In genomic region chr1:56151402-56151801, GRCh38 we compare ENCODE assay signal across 29 cellular contexts.
"Had no signal": no experiment of that assay in that cellular context is flagged by ENCODE, and none has a peak within 500 bp of the region (broad histone marks: within the 10 kb centered on the region; RNA-seq: fewer than 3 reads in every experiment).

No MANE protein-coding gene starts in this region.

- ATAC-seq: esophagus mucosa; foreskin keratinocyte; gastroesophageal sphincter; heart left ventricle; mucosa of descending colon; natural killer cell treated with Interleukin-12 subunit alpha and Interleukin-12 subunit beta and Interleukin-15 and Interleukin-18, amount 100 ng/mL, for 72 hours; stimulated activated naive B cell treated with anti-CD40 and anti-IgM and Interleukin-4, amounts not matched to agents 10 μg/mL and 1 μg/mL and 100 μg/mL, for 72 hours; upper lobe of right lung had no signal

- H3K27ac ChIP-seq: colonic mucosa, epithelial cell of prostate, foreskin keratinocyte, heart left ventricle, hepatocyte, neural progenitor cell, parathyroid adenoma, sigmoid colon, transverse colon, upper lobe of right lung, uterus had no signal

- H3K27ac Mint-ChIP-seq: dendritic cell treated with granulocyte-macrophage colony-stimulating factor and Interleukin-4, amounts not matched to agents 40 ng/mL and 50 ng/mL, for 4 days; endodermal cell; memory B cell; mesothelial cell of epicardium; naive B cell; natural killer cell treated with Interleukin-12 subunit alpha and Interleukin-12 subunit beta and Interleukin-15 and Interleukin-18, amount 100 ng/mL, for 72 hours; neural progenitor cell; progenitor cell of endocrine pancreas; stimulated activated naive B cell treated with anti-CD40 and anti-IgM and Interleukin-4, amounts not matched to agents 10 μg/mL and 1 μg/mL and 100 μg/mL, for 72 hours; stimulated activated naive CD8-positive, alpha-beta T cell treated with anti-CD3 and anti-CD28 coated beads, Interleukin-15, Interleukin-2, amounts not matched to agents 100 ng/mL and 50 ng/mL, for 24 hours had no signal

- H3K79me2 ChIP-seq: hepatocyte, parathyroid adenoma had no signal

- H3K27me3 ChIP-seq: colonic mucosa, foreskin keratinocyte, gastroesophageal sphincter, heart left ventricle, hepatocyte, neural progenitor cell, sigmoid colon, transverse colon, upper lobe of right lung, uterus had no signal

- H3K36me3 ChIP-seq: colonic mucosa, gastroesophageal sphincter, heart left ventricle, neural progenitor cell, sigmoid colon, transverse colon, upper lobe of right lung, uterus had no signal

- H3K36me3 Mint-ChIP-seq: memory B cell; mesothelial cell of epicardium; naive B cell; natural killer cell treated with Interleukin-12 subunit alpha and Interleukin-12 subunit beta and Interleukin-15 and Interleukin-18, amount 100 ng/mL, for 72 hours; neural progenitor cell; stimulated activated naive B cell treated with anti-CD40 and anti-IgM and Interleukin-4, amounts not matched to agents 10 μg/mL and 1 μg/mL and 100 μg/mL, for 72 hours had no signal

- H3K9ac ChIP-seq: neural progenitor cell, parathyroid adenoma had no signal

- H3K4me1 ChIP-seq: colonic mucosa, foreskin keratinocyte, parathyroid adenoma had no signal

- FAIRE-seq: kidney had no signal

- H3K9me3 Mint-ChIP-seq: dendritic cell treated with granulocyte-macrophage colony-stimulating factor and Interleukin-4, amounts not matched to agents 40 ng/mL and 50 ng/mL, for 4 days; endodermal cell; memory B cell; mesothelial cell of epicardium; natural killer cell treated with Interleukin-12 subunit alpha and Interleukin-12 subunit beta and Interleukin-15 and Interleukin-18, amount 100 ng/mL, for 72 hours; stimulated activated naive B cell treated with anti-CD40 and anti-IgM and Interleukin-4, amounts not matched to agents 10 μg/mL and 1 μg/mL and 100 μg/mL, for 72 hours; stimulated activated naive CD8-positive, alpha-beta T cell treated with anti-CD3 and anti-CD28 coated beads, Interleukin-15, Interleukin-2, amounts not matched to agents 100 ng/mL and 50 ng/mL, for 24 hours had no signal

- DNase-seq: colonic mucosa; effector CD8-positive, alpha-beta T cell; endodermal cell; foreskin keratinocyte; heart left ventricle; kidney; left ventricle myocardium superior; mucosa of descending colon; naive B cell; sigmoid colon; stimulated activated CD4-positive, alpha-beta T cell treated with anti-CD3 and anti-CD28 coated beads, Interleukin-2, amount 100 ng/mL, for 24 hours; stimulated activated CD4-positive, alpha-beta T cell treated with anti-CD3 and anti-CD28 coated beads, Interleukin-4, amount 100 ng/mL, for 24 hours; stimulated activated naive B cell treated with anti-CD40 and anti-IgM and Interleukin-4, amounts not matched to agents 10 μg/mL and 1 μg/mL and 100 μg/mL, for 72 hours; transverse colon; upper lobe of right lung; uterus had no signal

- H3K9me3 ChIP-seq: colonic mucosa, gastroesophageal sphincter, heart left ventricle, mucosa of descending colon, sigmoid colon, transverse colon, upper lobe of right lung, uterus had no signal

- H2AFZ ChIP-seq: hepatocyte, neural progenitor cell, parathyroid adenoma had no signal

- H3K4me3 Mint-ChIP-seq: dendritic cell treated with granulocyte-macrophage colony-stimulating factor and Interleukin-4, amounts not matched to agents 40 ng/mL and 50 ng/mL, for 4 days; endodermal cell; memory B cell; mesothelial cell of epicardium; naive B cell; natural killer cell treated with Interleukin-12 subunit alpha and Interleukin-12 subunit beta and Interleukin-15 and Interleukin-18, amount 100 ng/mL, for 72 hours; neural progenitor cell; stimulated activated naive B cell treated with anti-CD40 and anti-IgM and Interleukin-4, amounts not matched to agents 10 μg/mL and 1 μg/mL and 100 μg/mL, for 72 hours; stimulated activated naive CD8-positive, alpha-beta T cell treated with anti-CD3 and anti-CD28 coated beads, Interleukin-15, Interleukin-2, amounts not matched to agents 100 ng/mL and 50 ng/mL, for 24 hours had no signal

- H3K4me1 Mint-ChIP-seq: endodermal cell; memory B cell; naive B cell; stimulated activated naive B cell treated with anti-CD40 and anti-IgM and Interleukin-4, amounts not matched to agents 10 μg/mL and 1 μg/mL and 100 μg/mL, for 72 hours had no signal

- H3K4me3 ChIP-seq: colonic mucosa, gastroesophageal sphincter, heart left ventricle, hepatocyte, lung, mucosa of descending colon, neural progenitor cell, sigmoid colon, transverse colon, upper lobe of right lung, uterus had no signal

- H3K4me2 ChIP-seq: hepatocyte, neural progenitor cell had no signal

- H3K27me3 Mint-ChIP-seq: progenitor cell of endocrine pancreas; stimulated activated naive CD8-positive, alpha-beta T cell treated with anti-CD3 and anti-CD28 coated beads, Interleukin-15, Interleukin-2, amounts not matched to agents 100 ng/mL and 50 ng/mL, for 24 hours had no signal
